ENCODE assay signal across 8 cellular contexts in the genomic region with DNA sequence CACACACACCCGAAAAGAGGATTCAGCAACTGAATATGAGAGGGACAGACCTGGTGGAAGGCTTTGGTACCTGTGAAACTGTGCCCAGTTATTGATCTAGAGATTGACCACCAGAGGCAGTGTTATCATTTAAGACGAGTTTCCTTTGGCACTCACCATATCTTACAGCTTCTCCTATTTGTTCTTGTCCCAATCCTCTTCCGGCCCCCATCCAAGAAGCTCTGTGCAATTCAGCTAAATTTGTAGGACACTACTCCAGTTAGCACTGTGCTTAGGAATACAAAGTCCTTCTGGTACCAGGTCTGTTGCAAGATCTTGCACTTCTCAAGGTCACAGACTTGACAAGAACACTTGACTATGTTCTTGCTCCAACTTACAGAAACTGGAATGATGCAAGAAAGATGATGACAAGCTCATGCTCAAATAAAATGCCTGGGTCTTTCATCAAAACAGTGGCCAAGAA. TPM values are rescaled to one million over a fixed set of nuclear protein-coding genes. Genes with fewer than 3 reads are reported as not detected.
DNase-seq lines count a peak whose midpoint lies in the region; ATAC-seq and TF ChIP-seq lines count a peak whose summit lies in the region.

No MANE protein-coding gene starts in this region.

- H3K4me3 ChIP-seq in GM06990 (replicated peaks; ENCODE audit: low read depth, low read length) = no peak overlapping the region
- H3K4me3 ChIP-seq in astrocyte of the cerebellum (ENCODE audit: low read depth, low read length) = no peak overlapping the region

- DNase-seq in GM06990 (ENCODE audit: extremely low read depth, insufficient read length) (no peak), MV-4-11 (lab: John Stamatoyannopoulos, UW) (peak; percentile 26), astrocyte of the cerebellum (ENCODE audit: low read depth) (no peak), left kidney (ENCODE audit: low read depth, low spot score) (peak; percentile 36), NCI-H1930 (lab: John Stamatoyannopoulos, UW) (no peak), ureter (ENCODE audit: low spot score) (no peak), 8988T (no peak)

- no peak for TF ChIP-seq POLR2A in GM18505 (IDR thresholded peaks at IDR 0.05; ENCODE audit: borderline replicate concordance, extremely low read depth, insufficient read depth, insufficient read length)

- no peak for ATAC-seq in GM18505 (IDR thresholded peaks at IDR 0.05; ENCODE audit: unreplicated experiment)

- TF ChIP-seq CTCF in GM06990 (IDR thresholded peaks at IDR 0.05; ENCODE audit: insufficient read depth, low read length, poor library complexity, severe bottlenecking) = peak; percentile 57
- peak; percentile 42 for TF ChIP-seq CTCF in astrocyte of the cerebellum (IDR thresholded peaks at IDR 0.05; ENCODE audit: low read depth, low read length, missing control alignments)

- no peaks in the 10 kb centered on the region for H3K36me3 ChIP-seq in GM06990 (ENCODE audit: control insufficient read depth, insufficient read depth, low read length)

- peaks cover 1% of the 10 kb centered on the region for H3K27me3 ChIP-seq in GM06990 (replicated peaks; ENCODE audit: control insufficient read depth, insufficient read depth, low read length)

- in situ Hi-C loops in astrocyte of the cerebellum (cut with HindIII; ENCODE audit: low sequenced_read_pairs) = no loop called here

RNA-seq across cellular contexts. Expression of a gene that starts 40.1 kb away (rescaled TPM):
- total RNA-seq in ureter = 16.9 TPM

RNA-seq across cellular contexts. Expression of a gene that starts 40.2 kb away (rescaled TPM):
- 36.5 TPM for total RNA-seq in ureter

RNA-seq across cellular contexts. Expression of a gene that starts 42.0 kb away (rescaled TPM):
- 24.2 TPM for total RNA-seq in ureter

Comparison
In these comparisons a context has a peak if more than half of its experiments do, and no peak if none do; other contexts are left out.
1. DNase-seq: peak in MV-4-11 (single experiment) and left kidney (single experiment); none in GM06990 (single experiment), astrocyte of the cerebellum (single experiment), NCI-H1930 (0 of 2), ureter (single experiment) and 8988T (single experiment).